Comparison of ENCODE assay signal across 29 cellular contexts in genomic region chr15:34185666-34186065, GRCh38.
"Had no signal": no experiment of that assay in that cellular context is flagged by ENCODE, and none has a peak within 500 bp of the region (broad histone marks: within the 10 kb centered on the region; RNA-seq: fewer than 3 reads in every experiment).

No MANE protein-coding gene starts in this region.

- DNase-seq: activated CD4-positive, alpha-beta T cell treated with anti-CD3 and anti-CD28 coated beads, Interleukin-2, amount 50 U/mL, for 1 hour; activated CD8-positive, alpha-beta memory T cell treated with anti-CD3 and anti-CD28 coated beads, Interleukin-2, amount 10 ng/mL, durations not matched to agents 7 days and 5 days; activated CD8-positive, alpha-beta T cell treated with anti-CD3 and anti-CD28 coated beads, Interleukin-2, amount 10 ng/mL, durations not matched to agents 7 days and 5 days; activated effector memory CD4-positive, alpha-beta T cell treated with anti-CD3 and anti-CD28 coated beads, Interleukin-2, amount 50 U/mL, for 16 hours; activated naive CD4-positive, alpha-beta T cell treated with anti-CD3 and anti-CD28 coated beads, Interleukin-2, amount 50 U/mL, for 16 hours; amygdala; central memory CD4-positive, alpha-beta T cell; endodermal cell; left lung; lower lobe of right lung; mucosa of descending colon; nephron progenitor cell; nucleus accumbens; psoas muscle; sigmoid colon; small intestine; stimulated activated CD4-positive, alpha-beta T cell treated with anti-CD3 and anti-CD28 coated beads, Interleukin-4, amount 100 ng/mL, for 24 hours; stimulated activated naive CD8-positive, alpha-beta T cell treated with anti-CD3 and anti-CD28 coated beads, Interleukin-15, amount 100 ng/mL, for 72 hours; substantia nigra; T-helper 2 cell; upper lobe of left lung had no signal

- H3K9me3 Mint-ChIP-seq: stimulated activated memory B cell treated with anti-CD40 and anti-IgM and Interleukin-4, amounts not matched to agents 10 μg/mL and 1 μg/mL and 100 μg/mL, for 72 hours; stimulated activated naive CD8-positive, alpha-beta T cell treated with anti-CD3 and anti-CD28 coated beads, Interleukin-15, amount 100 ng/mL, for 72 hours had no signal

- H3K27ac Mint-ChIP-seq: activated CD8-positive, alpha-beta memory T cell treated with anti-CD3 and anti-CD28 coated beads, Interleukin-2, amount 10 ng/mL, durations not matched to agents 7 days and 5 days; activated CD8-positive, alpha-beta T cell treated with anti-CD3 and anti-CD28 coated beads, Interleukin-2, amount 10 ng/mL, durations not matched to agents 7 days and 5 days; dendritic cell treated with granulocyte-macrophage colony-stimulating factor and Interleukin-4, amounts not matched to agents 40 ng/mL and 50 ng/mL, for 4 days; endodermal cell; nephron progenitor cell; stimulated activated memory B cell treated with anti-CD40 and anti-IgM and Interleukin-4, amounts not matched to agents 10 μg/mL and 1 μg/mL and 100 μg/mL, for 72 hours; stimulated activated naive CD8-positive, alpha-beta T cell treated with anti-CD3 and anti-CD28 coated beads, Interleukin-15, amount 100 ng/mL, for 72 hours had no signal

- H3K27ac ChIP-seq: esophagus muscularis mucosa, left lung, lower lobe of right lung, parathyroid adenoma, psoas muscle, sigmoid colon, upper lobe of left lung, vagina, VCaP had no signal

- H3K9me3 ChIP-seq: esophagus muscularis mucosa, left lung, lower lobe of right lung, mucosa of descending colon, psoas muscle, sigmoid colon, upper lobe of left lung, vagina had no signal

- H3K4me1 ChIP-seq: lower lobe of right lung, parathyroid adenoma had no signal

- H3K4me3 ChIP-seq: esophagus muscularis mucosa, left lung, lower lobe of right lung, mucosa of descending colon, psoas muscle, sigmoid colon, upper lobe of left lung, vagina had no signal

- H3K27me3 ChIP-seq: esophagus muscularis mucosa, left lung, sigmoid colon, upper lobe of left lung, vagina had no signal

- H3K4me1 Mint-ChIP-seq: nephron progenitor cell had no signal

- H3K27me3 Mint-ChIP-seq: activated CD8-positive, alpha-beta memory T cell treated with anti-CD3 and anti-CD28 coated beads, Interleukin-2, amount 10 ng/mL, durations not matched to agents 7 days and 5 days; dendritic cell treated with granulocyte-macrophage colony-stimulating factor and Interleukin-4, amounts not matched to agents 40 ng/mL and 50 ng/mL, for 4 days; stimulated activated memory B cell treated with anti-CD40 and anti-IgM and Interleukin-4, amounts not matched to agents 10 μg/mL and 1 μg/mL and 100 μg/mL, for 72 hours; stimulated activated naive CD8-positive, alpha-beta T cell treated with anti-CD3 and anti-CD28 coated beads, Interleukin-15, amount 100 ng/mL, for 72 hours had no signal

- H3K36me3 ChIP-seq: lower lobe of right lung, vagina had no signal

- H2AFZ ChIP-seq: parathyroid adenoma had no signal

- H3K4me3 Mint-ChIP-seq: activated CD8-positive, alpha-beta memory T cell treated with anti-CD3 and anti-CD28 coated beads, Interleukin-2, amount 10 ng/mL, durations not matched to agents 7 days and 5 days; activated CD8-positive, alpha-beta T cell treated with anti-CD3 and anti-CD28 coated beads, Interleukin-2, amount 10 ng/mL, durations not matched to agents 7 days and 5 days; dendritic cell treated with granulocyte-macrophage colony-stimulating factor and Interleukin-4, amounts not matched to agents 40 ng/mL and 50 ng/mL, for 4 days; endodermal cell; nephron progenitor cell; stimulated activated memory B cell treated with anti-CD40 and anti-IgM and Interleukin-4, amounts not matched to agents 10 μg/mL and 1 μg/mL and 100 μg/mL, for 72 hours; stimulated activated naive CD8-positive, alpha-beta T cell treated with anti-CD3 and anti-CD28 coated beads, Interleukin-15, amount 100 ng/mL, for 72 hours had no signal

- H3K9ac ChIP-seq: parathyroid adenoma had no signal

- FAIRE-seq: frontal cortex, islet of Langerhans, small intestine had no signal

- ATAC-seq: activated CD8-positive, alpha-beta memory T cell treated with anti-CD3 and anti-CD28 coated beads, Interleukin-2, amount 10 ng/mL, durations not matched to agents 7 days and 5 days; activated CD8-positive, alpha-beta T cell treated with anti-CD3 and anti-CD28 coated beads, Interleukin-2, amount 10 ng/mL, durations not matched to agents 7 days and 5 days; left lung; lower lobe of right lung; mucosa of descending colon; psoas muscle; stimulated activated memory B cell treated with anti-CD40 and anti-IgM and Interleukin-4, amounts not matched to agents 10 μg/mL and 1 μg/mL and 100 μg/mL, for 72 hours; stimulated activated naive CD8-positive, alpha-beta T cell treated with anti-CD3 and anti-CD28 coated beads, Interleukin-15, amount 100 ng/mL, for 72 hours had no signal
